Comparison of ENCODE assay signal across 23 cellular contexts in the genomic region with DNA sequence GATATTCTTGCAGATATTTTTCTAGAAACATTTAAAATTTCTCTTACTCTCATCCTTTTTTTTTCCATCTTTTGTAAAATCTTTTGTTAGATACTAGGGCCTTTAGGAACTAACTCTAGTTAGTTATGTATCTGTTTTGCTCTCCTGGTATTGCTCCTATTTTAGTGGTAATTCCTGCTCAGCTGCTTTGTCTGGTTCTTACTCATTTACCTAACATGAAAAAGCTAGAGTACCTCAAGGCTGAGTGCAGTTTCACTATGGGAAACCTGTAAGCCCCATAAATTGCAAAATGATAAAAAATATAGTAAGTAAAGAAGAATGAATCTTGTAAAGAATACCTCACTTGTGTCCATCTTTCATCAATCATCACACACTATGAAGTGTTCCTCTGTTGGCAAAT.
A peak's percentile ranks its signal among the peaks of the same experiment; 100 is the strongest.
DNase-seq lines count a peak whose midpoint lies in the region; ATAC-seq and TF ChIP-seq lines count a peak whose summit lies in the region.
"Had no signal": no experiment of that assay in that cellular context is flagged by ENCODE, and none has a peak within 500 bp of the region (broad histone marks: within the 10 kb centered on the region; RNA-seq: fewer than 3 reads in every experiment).

No MANE protein-coding gene starts in this region.

- H2BK12ac ChIP-seq in trophoblast cell (ENCODE audit: low read length): no peak overlapping the region

- no peaks in the 10 kb centered on the region for H3K79me1 ChIP-seq in trophoblast cell (ENCODE audit: low read length)

- H3K23ac ChIP-seq in trophoblast cell (ENCODE audit: low read length): no peak overlapping the region

- no peaks in the 10 kb centered on the region for H3K36me3 ChIP-seq in PC-3 (ENCODE audit: low read depth, low read length)
- no peaks in the 10 kb centered on the region for H3K36me3 ChIP-seq in trophoblast cell (ENCODE audit: control insufficient read depth in 1 of 2, insufficient read depth in 2 of 2, low read length in 2 of 2)
- H3K36me3 ChIP-seq in WERI-Rb-1: no peaks in the 10 kb centered on the region
- H3K36me3 ChIP-seq: BE2C, BLaER1 had no signal

- CTCF ChIA-PET in PC-3 (lab: Charles Lee): no interaction called here

- H3K14ac ChIP-seq in trophoblast cell (ENCODE audit: low read length): no peak overlapping the region

- intact Hi-C loops in PC-3 (cut with micrococcal nuclease) (no loop called here), head of caudate nucleus (cut with DNase I) (no loop called here)

- no peaks in the 10 kb centered on the region for H3K9me2 ChIP-seq in PC-3 (replicated peaks; ENCODE audit: low read length)

- H3K4me3 ChIP-seq in PC-3 (ENCODE audit: low read length): no peak overlapping the region
- H3K4me3 ChIP-seq in trophoblast cell (ENCODE audit: low read depth, low read length): no peak overlapping the region
- no peak overlapping the region for H3K4me3 ChIP-seq in WERI-Rb-1 (ENCODE audit: low read depth, low read length)
- H3K4me3 ChIP-seq: BLaER1, GM12878 had no signal

- BruUV-seq in PC-3 (replicated peaks; lab: Mats Ljungman, UMichigan): no TSS peak

- no peak overlapping the region for H4K91ac ChIP-seq in trophoblast cell (ENCODE audit: low read depth, low read length)

- no peak for DNase-seq in PC-3
- peak; percentile 43 for DNase-seq in left kidney (ENCODE audit: low read depth, low spot score)
- DNase-seq in trophoblast cell: peak; percentile 7 to 69
- no peak for DNase-seq in WERI-Rb-1
- DNase-seq in activated gamma-delta T cell treated with Interleukin-2 at 50 U/mL for 16 hours: no peak
- no peak for DNase-seq in head of caudate nucleus
- DNase-seq: 8988T; ACHN; BE2C; C1 segment of cervical spinal cord; CD4-positive, alpha-beta memory T cell; CD4-positive, CD25-positive, alpha-beta regulatory T cell; CD8-positive, alpha-beta memory T cell; COR-L47; DMS 273 treated with DMSO at 0.1 percent for 48 hours; DMS153; DMS53; DMS79; DND-41; EL; GDM1 had no signal

- H3K4me1 ChIP-seq in PC-3 (ENCODE audit: insufficient read depth, low read length): no peaks in the 10 kb centered on the region
- no peaks in the 10 kb centered on the region for H3K4me1 ChIP-seq in trophoblast cell (ENCODE audit: control insufficient read depth in 1 of 2, insufficient read depth in 2 of 2, low read length in 2 of 2)
- H3K4me1 ChIP-seq: BLaER1 had no signal

- H2BK5ac ChIP-seq in trophoblast cell (ENCODE audit: low read depth, low read length, poor library complexity): no peak overlapping the region

- no peaks in the 10 kb centered on the region for H3K9me3 ChIP-seq in PC-3 (ENCODE audit: low read length)
- no peaks in the 10 kb centered on the region for H3K9me3 ChIP-seq in trophoblast cell (ENCODE audit: insufficient read depth, low read depth, low read length)
- no peaks in the 10 kb centered on the region for H3K9me3 ChIP-seq in WERI-Rb-1 (ENCODE audit: severe bottlenecking)
- H3K9me3 ChIP-seq: BE2C, BLaER1 had no signal

- no peak overlapping the region for H4K8ac ChIP-seq in trophoblast cell (ENCODE audit: low read depth, low read length)

- no peak for TF ChIP-seq CTCF in PC-3 (conservative IDR thresholded peaks at IDR 0.05; ENCODE audit: low read depth, low read length)
- TF ChIP-seq CTCF in WERI-Rb-1 (IDR thresholded peaks at IDR 0.05; ENCODE audit: low read depth, low read length): no peak

- H3K9ac ChIP-seq in PC-3 (ENCODE audit: low read length) (no peak overlapping the region), trophoblast cell (ENCODE audit: low read length) (no peak overlapping the region)
- H3K9ac ChIP-seq: BLaER1 had no signal

- H3K4ac ChIP-seq in trophoblast cell (ENCODE audit: low read depth, low read length): no peak overlapping the region

- no peak overlapping the region for H2AK5ac ChIP-seq in trophoblast cell (ENCODE audit: low read length)

- ATAC-seq in PC-3: peak; percentile 24; the same call in 1 of the 2 replicates
- ATAC-seq: GM12878 had no signal

- H3K4me2 ChIP-seq in PC-3 (ENCODE audit: low read length) (no peak overlapping the region), trophoblast cell (ENCODE audit: low read length) (no peak overlapping the region)
- H3K4me2 ChIP-seq: BLaER1 had no signal

- H3F3A ChIP-seq in PC-3 (ENCODE audit: low read length, unreplicated experiment): no peaks in the 10 kb centered on the region

- H3K27me3 ChIP-seq in PC-3 (ENCODE audit: low read length) (no peaks in the 10 kb centered on the region), trophoblast cell (ENCODE audit: insufficient read depth, low read length) (no peaks in the 10 kb centered on the region), WERI-Rb-1 (ENCODE audit: insufficient read depth, low read depth, severe bottlenecking) (no peaks in the 10 kb centered on the region)
- H3K27me3 ChIP-seq: BE2C, BLaER1 had no signal

- H3K79me2 ChIP-seq in PC-3 (ENCODE audit: low read length): no peaks in the 10 kb centered on the region
- H3K79me2 ChIP-seq in trophoblast cell (ENCODE audit: control insufficient read depth, insufficient read depth, low read length, poor library complexity): no peaks in the 10 kb centered on the region

- no peak overlapping the region for H2BK120ac ChIP-seq in trophoblast cell (ENCODE audit: insufficient read depth, low read length, poor library complexity)

- POLR2A ChIA-PET in PC-3 (lab: Charles Lee; ENCODE audit: unreplicated experiment): no interaction called here

- H2AFZ ChIP-seq in PC-3 (ENCODE audit: low read length) (no peak overlapping the region), trophoblast cell (ENCODE audit: insufficient read depth, low read length, poor library complexity) (no peak overlapping the region)

- H3K18ac ChIP-seq in trophoblast cell (ENCODE audit: low read length): no peak overlapping the region

- no peak overlapping the region for H3K27ac ChIP-seq in PC-3 (ENCODE audit: low read length)
- no peak overlapping the region for H3K27ac ChIP-seq in trophoblast cell (ENCODE audit: low read depth, low read length)
- H3K27ac ChIP-seq in WERI-Rb-1: no peak overlapping the region
- H3K27ac ChIP-seq: BLaER1 had no signal

- no peaks in the 10 kb centered on the region for H4K20me1 ChIP-seq in PC-3 (ENCODE audit: low read length)
- H4K20me1 ChIP-seq: BLaER1 had no signal

- no peak overlapping the region for H4K12ac ChIP-seq in trophoblast cell (ENCODE audit: low read depth, low read length)

Comparison
In these comparisons a context has a peak if more than half of its experiments do, and no peak if none do; other contexts are left out.
1. DNase-seq: peak in left kidney (single experiment) and trophoblast cell (2 of 2); none in PC-3 (single experiment), WERI-Rb-1 (single experiment), activated gamma-delta T cell treated with Interleukin-2 at 50 U/mL for 16 hours (single experiment) and head of caudate nucleus (0 of 42).